8 cellular contexts compared by ENCODE assay signal in genomic region chr19:35702223-35703012, GRCh38. TPM values are rescaled to one million over a fixed set of nuclear protein-coding genes. Genes with fewer than 3 reads are reported as not detected.
DNase-seq lines count a peak whose midpoint lies in the region; ATAC-seq, FAIRE-seq and TF ChIP-seq lines count a peak whose summit lies in the region.

No MANE protein-coding gene starts in this region.

- H3K36me3 ChIP-seq in HUES64 (ENCODE audit: insufficient read depth, low read length), result no peaks in the 10 kb centered on the region
- no peaks in the 10 kb centered on the region for H3K36me3 ChIP-seq in OCI-LY7 (ENCODE audit: insufficient read depth, low read length)
- no peaks in the 10 kb centered on the region for H3K36me3 ChIP-seq in esophagus (ENCODE audit: control insufficient read depth in 2 of 2, insufficient read depth in 2 of 2, low read length in 1 of 2)
- no peaks in the 10 kb centered on the region for H3K36me3 ChIP-seq in mucosa of stomach (ENCODE audit: control insufficient read depth, insufficient read depth, low read length)

- intact Hi-C loops in OCI-LY7 (cut with micrococcal nuclease; ENCODE audit: unreplicated experiment), result no loop called here

- CTCF ChIA-PET in OCI-LY7 (lab: Charles Lee; ENCODE audit: unreplicated experiment), result interaction anchor here (0.5 kb wide), 1 partner anchor 105 kb away, joined by 5 read pairs; no protein-coding TSS in a partner anchor

- H3K27ac ChIP-seq in HUES64 (ENCODE audit: low read depth, low read length) (no peak overlapping the region), OCI-LY7 (ENCODE audit: low read depth, low read length, poor library complexity, severe bottlenecking) (no peak overlapping the region), esophagus (ENCODE audit: low read depth in 2 of 2, low read length in 1 of 2) (peak overlapping the region in 1 of 2 donors; percentile 43)

- ATAC-seq in GM21515 (IDR thresholded peaks at IDR 0.05; ENCODE audit: unreplicated experiment), result peak; percentile 90

- H3K9me3 ChIP-seq in HUES64 (ENCODE audit: insufficient read depth, low read depth, low read length), result no peaks in the 10 kb centered on the region
- H3K9me3 ChIP-seq in OCI-LY7 (ENCODE audit: low read length), result no peaks in the 10 kb centered on the region
- no peaks in the 10 kb centered on the region for H3K9me3 ChIP-seq in esophagus (ENCODE audit: control insufficient read depth in 2 of 2, insufficient read depth in 1 of 2, low read depth in 1 of 2, low read length in 1 of 2)
- no peaks in the 10 kb centered on the region for H3K9me3 ChIP-seq in mucosa of stomach (ENCODE audit: control insufficient read depth, low read length)

- no peaks in the 10 kb centered on the region; the same call in 1 of the 2 replicates for H3K4me1 ChIP-seq in HUES64 (ENCODE audit: insufficient read depth, low read length)
- H3K4me1 ChIP-seq in OCI-LY7 (ENCODE audit: insufficient read depth, low read length, poor library complexity, severe bottlenecking), result peaks cover 15% of the 10 kb centered on the region
- H3K4me1 ChIP-seq in esophagus (ENCODE audit: control insufficient read depth in 2 of 2, insufficient read depth in 2 of 2, low read length in 1 of 2), result peaks cover 0 to 11% of the 10 kb centered on the region in 2 donors
- H3K4me1 ChIP-seq in mucosa of stomach (ENCODE audit: control insufficient read depth, insufficient read depth, low read length), result peaks cover 4% of the 10 kb centered on the region

- POLR2A ChIA-PET in OCI-LY7 (lab: Charles Lee), result interaction anchor here (0.6 to 1.9 kb wide), 7 partner anchors 9 to 117 kb away, joined by 3 to 10 read pairs (median 4); partner anchors contain the start of genes COX6B1 and LIN37

- DNase-seq in D721Med (ENCODE audit: insufficient read length, low spot score), result peak; percentile 97
- DNase-seq in OCI-LY7 (ENCODE audit: low spot score), result peak; percentile 99
- DNase-seq in activated T-cell treated with anti-CD3 and anti-CD28 coated beads for 4 hours, result peak; percentile 87
- peak; percentile 93 for DNase-seq in stimulated activated CD8-positive, alpha-beta memory T cell treated with anti-CD3 and anti-CD28 coated beads, Interleukin-4, amount 100 ng/mL, for 48 hours

- peak overlapping the region; percentile 81 for H3K4me2 ChIP-seq in OCI-LY7 (ENCODE audit: low read length)

- peak; percentile 6 for FAIRE-seq in D721Med (lab: Jason Lieb, UNC)

- peak overlapping the region; percentile 85 for H2AFZ ChIP-seq in OCI-LY7 (ENCODE audit: low read length)

- H3K9ac ChIP-seq in HUES64 (ENCODE audit: low read depth, low read length), result peak overlapping the region; percentile 21; the same call in 1 of the 2 replicates
- H3K9ac ChIP-seq in mucosa of stomach (ENCODE audit: low read length), result peak overlapping the region; percentile 50

- H3K9me2 ChIP-seq in OCI-LY7 (ENCODE audit: insufficient read depth, low read length), result no peaks in the 10 kb centered on the region

- no peaks in the 10 kb centered on the region for H3K79me2 ChIP-seq in OCI-LY7 (ENCODE audit: insufficient read depth, low read depth, low read length)

- no peaks in the 10 kb centered on the region for H4K20me1 ChIP-seq in OCI-LY7 (ENCODE audit: insufficient read depth, low read length)

- peaks cover 28% of the 10 kb centered on the region for H3K27me3 ChIP-seq in HUES64 (ENCODE audit: insufficient read depth, low read length)
- no peaks in the 10 kb centered on the region for H3K27me3 ChIP-seq in esophagus (ENCODE audit: control insufficient read depth in 1 of 2, insufficient read depth in 2 of 2, low read length in 2 of 2)
- H3K27me3 ChIP-seq in mucosa of stomach (ENCODE audit: control insufficient read depth, insufficient read depth, low read length), result peaks cover 8% of the 10 kb centered on the region

- TF ChIP-seq CTCF in D721Med (IDR thresholded peaks at IDR 0.05; ENCODE audit: insufficient read depth, missing control alignments), result no peak
- no peak for TF ChIP-seq CTCF in OCI-LY7 (conservative IDR thresholded peaks at IDR 0.05; ENCODE audit: low read length)

- 1% methylated on average over 50 of the region's 50 CpGs for WGBS in HUES64
- WGBS in esophagus, 2 donors, result 0% methylated on average over 50 of the region's 50 CpGs

- H3K4me3 ChIP-seq in HUES64 (ENCODE audit: low read length) (peak overlapping the region; percentile 73), OCI-LY7 (ENCODE audit: low read depth, low read length, poor library complexity, severe bottlenecking) (peak overlapping the region; percentile 67), esophagus (ENCODE audit: low read depth in 1 of 2, low read length in 2 of 2) (peak overlapping the region; percentile 67 to 73), mucosa of stomach (ENCODE audit: low read length) (peak overlapping the region; percentile 68)

- no TSS peak for BruUV-seq in OCI-LY7 (replicated peaks; lab: Mats Ljungman, UMichigan)

RNA-seq across cellular contexts. Expression of gene ZBTB32, which starts 1.9 kb away (rescaled TPM):
- not detected for polyA plus RNA-seq in HUES64 (2013, experiment 1 of 2)
- polyA plus RNA-seq in HUES64 (2013, experiment 2 of 2), result not detected
- total RNA-seq in OCI-LY7 (2014; rRNA removed; shearing (Covaris generic)), result not detected in 2 replicates
- total RNA-seq in OCI-LY7 (2022), result not detected in 2 replicates
- under 1 TPM; 0.07 to 0.18 TPM for polyA plus RNA-seq in esophagus

RNA-seq across cellular contexts. Expression of gene KMT2B, which starts 15.4 kb away (rescaled TPM):
- polyA plus RNA-seq in HUES64 (2013, experiment 1 of 2), result 18.5 TPM
- 18.5 TPM for polyA plus RNA-seq in HUES64 (2013, experiment 2 of 2)
- 18.0 and 25.2 TPM in 2 replicates for total RNA-seq in OCI-LY7 (2014; rRNA removed; shearing (Covaris generic))
- total RNA-seq in OCI-LY7 (2022), result 56.2 and 57.2 TPM in 2 replicates
- 10 to 100 TPM; 21.5 to 33.8 TPM for polyA plus RNA-seq in esophagus

RNA-seq across cellular contexts. Expression of gene UPK1A, which starts 36.1 kb away (rescaled TPM):
- polyA plus RNA-seq in HUES64 (2013, experiment 1 of 2), result not detected
- polyA plus RNA-seq in HUES64 (2013, experiment 2 of 2), result 0.51 TPM
- total RNA-seq in OCI-LY7 (2014; rRNA removed; shearing (Covaris generic)), result not detected in 2 replicates
- total RNA-seq in OCI-LY7 (2022), result not detected in 2 replicates
- polyA plus RNA-seq in esophagus, result 10 to 100 TPM; 10.7 to 11.5 TPM

RNA-seq across cellular contexts. Expression of gene IGFLR1, which starts 39.8 kb away (rescaled TPM):
- polyA plus RNA-seq in HUES64 (2013, experiment 1 of 2), result 5.0 TPM
- polyA plus RNA-seq in HUES64 (2013, experiment 2 of 2), result 6.0 TPM
- total RNA-seq in OCI-LY7 (2014; rRNA removed; shearing (Covaris generic)), result 8.5 and 11.4 TPM in 2 replicates
- total RNA-seq in OCI-LY7 (2022), result 18.3 and 21.5 TPM in 2 replicates
- 1 to 10 TPM; 4.3 to 5.1 TPM for polyA plus RNA-seq in esophagus

RNA-seq across cellular contexts. Expression of gene U2AF1L4, which starts 42.8 kb away (rescaled TPM):
- 11.7 TPM for polyA plus RNA-seq in HUES64 (2013, experiment 1 of 2)
- 11.4 TPM for polyA plus RNA-seq in HUES64 (2013, experiment 2 of 2)
- total RNA-seq in OCI-LY7 (2014; rRNA removed; shearing (Covaris generic)), result 16.1 and 33.6 TPM in 2 replicates
- 35.2 and 37.5 TPM in 2 replicates for total RNA-seq in OCI-LY7 (2022)
- polyA plus RNA-seq in esophagus, result 10 to 100 TPM; 17.4 to 43.4 TPM
